In the genomic region with DNA sequence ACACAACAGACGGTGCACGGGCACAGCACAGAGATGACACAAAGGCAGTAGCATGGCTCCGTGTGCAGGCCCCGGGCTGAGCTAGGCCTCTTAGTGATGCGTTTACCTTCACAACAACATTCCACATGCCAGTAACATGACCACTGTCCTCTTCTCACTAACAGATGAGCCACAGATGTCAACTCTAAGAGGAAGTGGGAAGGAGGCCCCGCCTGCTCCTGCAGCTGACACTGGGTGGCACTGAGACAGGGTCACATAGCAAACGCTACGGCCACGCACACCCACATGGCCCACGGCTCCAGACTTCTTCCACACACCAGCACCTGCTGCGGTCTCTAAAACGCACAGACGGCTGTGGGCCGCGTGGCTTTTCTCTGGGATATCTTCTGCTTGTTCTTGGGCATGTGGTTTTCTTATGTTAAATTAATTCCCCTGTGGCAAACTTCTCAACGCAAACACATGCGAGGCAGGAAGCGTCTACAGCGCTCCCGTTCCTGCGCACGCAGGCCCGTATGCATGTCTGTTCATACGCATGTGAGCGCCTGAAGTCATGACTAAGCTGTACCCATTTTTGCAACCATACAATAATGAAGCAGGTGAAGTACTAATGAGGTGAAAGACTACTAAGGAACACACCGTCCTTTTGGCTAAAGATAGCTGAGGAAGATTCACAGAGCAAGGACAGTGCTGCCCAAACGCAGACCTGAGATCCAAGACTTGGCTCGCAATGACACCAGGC, we compare ENCODE assay signal across 8 cellular contexts. TPM values are rescaled to one million over a fixed set of nuclear protein-coding genes. Genes with fewer than 3 reads are reported as not detected.
DNase-seq lines count a peak whose midpoint lies in the region; ATAC-seq, FAIRE-seq and TF ChIP-seq lines count a peak whose summit lies in the region.

No MANE protein-coding gene starts in this region.

- no peak overlapping the region for H3K4me3 Mint-ChIP-seq in astrocyte (ENCODE audit: unreplicated experiment)

- H3K9me3 Mint-ChIP-seq in astrocyte (ENCODE audit: unreplicated experiment), result no peaks in the 10 kb centered on the region

- H3K27me3 ChIP-seq in right cardiac atrium (ENCODE audit: control insufficient read depth, insufficient read depth) (no peaks in the 10 kb centered on the region), astrocyte (ENCODE audit: insufficient read depth, low read length) (no peaks in the 10 kb centered on the region)

- H3K4me1 ChIP-seq in right cardiac atrium (ENCODE audit: control insufficient read depth, insufficient read depth, low read length), result no peaks in the 10 kb centered on the region
- H3K4me1 ChIP-seq in astrocyte (ENCODE audit: insufficient read depth, low read length), result peaks cover 35% of the 10 kb centered on the region

- no peak overlapping the region for H3K27ac ChIP-seq in right cardiac atrium (ENCODE audit: low read length)
- no peak overlapping the region for H3K27ac ChIP-seq in astrocyte (ENCODE audit: low read depth, low read length)

- 77% methylated on average over 28 of the region's 28 CpGs for WGBS in right cardiac atrium

- DNase-seq in Right ventricle myocardium superior (peak; percentile 55), right cardiac atrium (no peak), NCI-H2029 (lab: John Stamatoyannopoulos, UW) (peak; percentile 59), astrocyte (ENCODE audit: low read depth) (peak; percentile 16), UCSD-AML1 (lab: John Stamatoyannopoulos, UW; ENCODE audit: unreplicated experiment) (no peak), DMS79 (lab: John Stamatoyannopoulos, UW) (no peak)
- peak; percentile 31 to 33 for DNase-seq in stimulated activated CD4-positive, alpha-beta T cell treated with anti-CD3 and anti-CD28 coated beads, Interleukin-2, amount 100 ng/mL, for 24 hours

- no peak overlapping the region for H3K9ac ChIP-seq in astrocyte (ENCODE audit: low read length)

- peaks cover 56% of the 10 kb centered on the region for H3K36me3 ChIP-seq in astrocyte (ENCODE audit: insufficient read depth, low read length)

- H3K4me3 ChIP-seq in right cardiac atrium (ENCODE audit: low read length) (no peak overlapping the region), astrocyte (ENCODE audit: insufficient read depth, low read depth, low read length) (no peak overlapping the region)

- no peak for TF ChIP-seq CTCF in astrocyte (IDR thresholded peaks at IDR 0.05; ENCODE audit: insufficient read depth, low read depth, low read length)

- H3K4me1 Mint-ChIP-seq in astrocyte (ENCODE audit: low read depth, unreplicated experiment), result peaks cover 17% of the 10 kb centered on the region

- no peaks in the 10 kb centered on the region for H3K9me3 ChIP-seq in right cardiac atrium (ENCODE audit: control insufficient read depth, low read length)
- no peaks in the 10 kb centered on the region for H3K9me3 ChIP-seq in astrocyte (ENCODE audit: insufficient read depth, low read depth, low read length)

- peak overlapping the region; percentile 53 for H3K27ac Mint-ChIP-seq in astrocyte (ENCODE audit: unreplicated experiment)

- no peaks in the 10 kb centered on the region for H3K79me2 ChIP-seq in astrocyte (ENCODE audit: insufficient read depth, low read length)

- intact Hi-C loops in Right ventricle myocardium superior (cut with DNase I) (no loop called here), right cardiac atrium (cut with DNase I) (no loop called here)

- H3K36me3 Mint-ChIP-seq in astrocyte (ENCODE audit: low read depth, unreplicated experiment), result peaks cover 33% of the 10 kb centered on the region

- no peaks in the 10 kb centered on the region for H3K27me3 Mint-ChIP-seq in astrocyte (ENCODE audit: low read depth, unreplicated experiment)

- ATAC-seq in Right ventricle myocardium superior (ENCODE audit: poor library complexity) (peak; percentile 22), right cardiac atrium (no peak), GM18517 (IDR thresholded peaks at IDR 0.05; ENCODE audit: unreplicated experiment) (no peak)

- peaks cover 60% of the 10 kb centered on the region for H4K20me1 ChIP-seq in astrocyte (ENCODE audit: insufficient read depth, low read length)

- H2AFZ ChIP-seq in astrocyte (ENCODE audit: low read depth, low read length), result no peak overlapping the region

- H3K4me2 ChIP-seq in astrocyte (ENCODE audit: low read length), result no peak overlapping the region

- FAIRE-seq in astrocyte (lab: Jason Lieb, UNC), result no peak

RNA-seq across cellular contexts. Expression of gene AMN, which starts 26.8 kb away (rescaled TPM):
- total RNA-seq in Right ventricle myocardium superior (not detected), right cardiac atrium (under 1 TPM in 2 of 4 donors, not detected in 2; 0.37 to 0.58 TPM), astrocyte (2.0 and 3.4 TPM in 2 replicates)
- polyA plus RNA-seq in right cardiac atrium, result 0.48 TPM

Comparison
In these comparisons a context has a peak if more than half of its experiments do, and no peak if none do; other contexts are left out.
1. DNase-seq: peak in Right ventricle myocardium superior (single experiment), NCI-H2029 (single experiment), astrocyte (single experiment) and stimulated activated CD4-positive, alpha-beta T cell treated with anti-CD3 and anti-CD28 coated beads, Interleukin-2, amount 100 ng/mL, for 24 hours (2 of 2); none in right cardiac atrium (0 of 3), UCSD-AML1 (single experiment) and DMS79 (single experiment).